1 cellular context compared by ENCODE assay signal in genomic region chr6:26055670-26056582, GRCh38.
TF ChIP-seq lines count a peak whose summit lies in the region.

No MANE protein-coding gene starts in this region.

TF ChIP-seq in HepG2, 621 proteins besides CTCF, POLR2A, EP300 and RAD21 (continued from another document):
- TF ChIP-seq HES4 (CRISPR knock-in tag; IDR thresholded peaks at IDR 0.05; ENCODE audit: borderline replicate concordance) (peak; percentile 51; the same call in 1 of the 2 replicates), SAFB2 (CRISPR knock-in tag; IDR thresholded peaks at IDR 0.05; ENCODE audit: borderline replicate concordance, low read depth) (peak; percentile 91), ZNF780A (CRISPR knock-in tag; IDR thresholded peaks at IDR 0.05) (peak; percentile 96), HNF1A (IDR thresholded peaks at IDR 0.05; ENCODE audit: low read depth) (peak; percentile 49; the same call in 1 of the 2 replicates), HNF1A (CRISPR knock-in tag; IDR thresholded peaks at IDR 0.05; ENCODE audit: borderline replicate concordance) (no peak), ZNF614 (CRISPR knock-in tag; IDR thresholded peaks at IDR 0.05; ENCODE audit: borderline replicate concordance) (peak; percentile 53; the same call in 1 of the 2 replicates), ZNF205 (CRISPR knock-in tag; IDR thresholded peaks at IDR 0.05) (peak; percentile 77), CBFB (CRISPR knock-in tag; IDR thresholded peaks at IDR 0.05) (peak; percentile 54; the same call in 1 of the 2 replicates), ZNF318 (CRISPR knock-in tag; IDR thresholded peaks at IDR 0.05) (no peak), ZNF891 (CRISPR knock-in tag; IDR thresholded peaks at IDR 0.05) (peak; percentile 97), FOXM1 (CRISPR knock-in tag; IDR thresholded peaks at IDR 0.05) (peak; percentile 88; the same call in 1 of the 2 replicates), ELF4 (CRISPR knock-in tag; IDR thresholded peaks at IDR 0.05; ENCODE audit: borderline replicate concordance) (0 out of 2 replicates have a peak, but pooled peaks have one; percentile 72), ZNF432 (CRISPR knock-in tag; IDR thresholded peaks at IDR 0.05; ENCODE audit: borderline replicate concordance) (no peak; the same call in 1 of the 2 replicates), ZNF407 (CRISPR knock-in tag; IDR thresholded peaks at IDR 0.05; ENCODE audit: not compliant biosample characterization) (no peak), SMAD1 (CRISPR knock-in tag; IDR thresholded peaks at IDR 0.05; ENCODE audit: borderline replicate concordance, low read depth) (no peak), ZNF629 (CRISPR knock-in tag; conservative IDR thresholded peaks at IDR 0.05) (peak; percentile 54), ARHGAP35 (CRISPR knock-in tag; IDR thresholded peaks at IDR 0.05; ENCODE audit: borderline replicate concordance) (peak; percentile 93), PAXIP1 (CRISPR knock-in tag; conservative IDR thresholded peaks at IDR 0.05) (no peak), SAP130 (CRISPR knock-in tag; IDR thresholded peaks at IDR 0.05; ENCODE audit: low read depth) (peak; percentile 96), TFE3 (CRISPR knock-in tag; IDR thresholded peaks at IDR 0.05) (0 out of 2 replicates have a peak, but pooled peaks have one; percentile 54), CBX1 (IDR thresholded peaks at IDR 0.05; ENCODE audit: low read depth) (peak; percentile 98), ZNF256 (CRISPR knock-in tag; conservative IDR thresholded peaks at IDR 0.05) (peak; percentile 30; the same call in 1 of the 2 replicates), PCBP1 (IDR thresholded peaks at IDR 0.05; ENCODE audit: borderline replicate concordance, low read depth, low read length) (peak; percentile 88; the same call in 1 of the 2 replicates), ZNF253 (CRISPR knock-in tag; IDR thresholded peaks at IDR 0.05; ENCODE audit: borderline replicate concordance) (peak; percentile 78; the same call in 1 of the 2 replicates), GATAD1 (CRISPR knock-in tag; IDR thresholded peaks at IDR 0.05) (peak; percentile 70; the same call in 1 of the 2 replicates), FOSL2 (CRISPR knock-in tag; IDR thresholded peaks at IDR 0.05) (0 out of 2 replicates have a peak, but pooled peaks have one; percentile 59)
TF ChIP-seq in HepG2: peak in this region for 396.
